1 cellular context compared by ENCODE assay signal in genomic region chr15:39543651-39544050, GRCh38.
TF ChIP-seq lines count a peak whose summit lies in the region.

No MANE protein-coding gene starts in this region.

TF ChIP-seq in IMR-90, 13 proteins besides CTCF, POLR2A, EP300 and RAD21:
- TF ChIP-seq RFX5 (IDR thresholded peaks at IDR 0.05; ENCODE audit: low read depth, low read length) (no peak), MAFK (IDR thresholded peaks at IDR 0.05; ENCODE audit: low read depth, low read length) (peak; percentile 97), NFE2L2 (IDR thresholded peaks at IDR 0.05; ENCODE audit: low read depth, low read length) (no peak), BHLHE40 (IDR thresholded peaks at IDR 0.05; ENCODE audit: low read depth, low read length) (no peak)
